ENCODE assay signal across 19 cellular contexts in the genomic region with DNA sequence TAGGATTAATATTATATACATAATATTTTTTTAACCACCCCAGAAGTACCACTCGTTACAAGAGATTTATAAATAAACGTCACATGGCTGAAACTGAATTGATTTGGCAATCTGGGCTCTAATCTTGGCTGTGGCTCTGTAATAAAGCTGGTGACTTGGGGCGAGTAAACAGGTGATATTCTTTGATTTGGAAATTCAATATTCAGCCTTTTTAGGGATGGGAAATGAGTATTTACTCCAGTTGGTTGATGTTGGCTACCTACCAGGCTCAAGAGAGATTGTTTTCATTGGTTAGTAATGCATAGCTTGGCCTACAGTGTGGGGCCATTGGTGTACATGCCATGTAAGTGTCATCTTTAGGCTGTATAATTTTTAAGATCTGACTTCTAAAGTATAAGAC.
DNase-seq lines count a peak whose midpoint lies in the region; ATAC-seq and TF ChIP-seq lines count a peak whose summit lies in the region.
"Had no signal": no experiment of that assay in that cellular context is flagged by ENCODE, and none has a peak within 500 bp of the region (broad histone marks: within the 10 kb centered on the region; RNA-seq: fewer than 3 reads in every experiment).

No MANE protein-coding gene starts in this region.

- ATAC-seq in stimulated activated memory B cell treated with anti-CD40 and anti-IgM and Interleukin-4, amounts not matched to agents 10 μg/mL and 1 μg/mL and 100 μg/mL, for 72 hours: no peak
- no peak for ATAC-seq in CD8-positive, alpha-beta T cell
- ATAC-seq: SK-N-SH treated with all-trans-retinoic acid at 6 μM for 48 hours had no signal

- BruUV-seq in OCI-LY7 (replicated peaks; lab: Mats Ljungman, UMichigan): no TSS peak

- H3K27me3 ChIP-seq in right atrium auricular region: no peaks in the 10 kb centered on the region
- no peaks in the 10 kb centered on the region for H3K27me3 ChIP-seq in CD8-positive, alpha-beta T cell (ENCODE audit: insufficient read depth, low read length)
- H3K27me3 ChIP-seq: MG63 had no signal

- H4K20me1 ChIP-seq in OCI-LY7 (ENCODE audit: insufficient read depth, low read length): no peaks in the 10 kb centered on the region

- H3K36me3 Mint-ChIP-seq in IgD-negative memory B cell: peaks cover 4% of the 10 kb centered on the region
- H3K36me3 Mint-ChIP-seq in stimulated activated memory B cell treated with anti-CD40 and anti-IgM and Interleukin-4, amounts not matched to agents 10 μg/mL and 1 μg/mL and 100 μg/mL, for 72 hours: peaks cover 25% of the 10 kb centered on the region
- peaks cover 94% of the 10 kb centered on the region for H3K36me3 Mint-ChIP-seq in CD8-positive, alpha-beta T cell

- no peak for DNase-seq in GM12865 (ENCODE audit: low read depth)
- no peak for DNase-seq in OCI-LY7 (ENCODE audit: low spot score)
- DNase-seq in right atrium auricular region (ENCODE audit: low spot score): no peak
- DNase-seq in CD8-positive, alpha-beta T cell: no peak
- DNase-seq in foreskin melanocyte: no peak
- DNase-seq: CD8-positive, alpha-beta memory T cell; DND-41; GF-D8; H9; MG63; NCI-H1105 treated with DMSO at 0.1 percent for 48 hours; NCI-H187; NCI-H446 treated with DMSO at 0.1 percent for 48 hours; NCI-H82; OCI-M1; SHP77 treated with DMSO at 0.1 percent for 48 hours had no signal

- H3K27ac ChIP-seq in OCI-LY7 (ENCODE audit: low read depth, low read length, poor library complexity, severe bottlenecking) (peak overlapping the region; percentile 97), right atrium auricular region (no peak overlapping the region)
- no peak overlapping the region for H3K27ac ChIP-seq in CD8-positive, alpha-beta T cell (ENCODE audit: low read depth, low read length)

- POLR2A ChIA-PET in OCI-LY7 (lab: Charles Lee): interaction anchor here (0.6 to 3.1 kb wide), 6 partner anchors 11 to 267 kb away, joined by 3 to 21 read pairs (median 3); no protein-coding TSS in a partner anchor
- POLR2A ChIA-PET in CD8-positive, alpha-beta T cell (lab: Charles Lee): interaction anchor here (0.5 to 1.2 kb wide), 2 partner anchors 215 to 1313 kb away, joined by 3 read pairs; no protein-coding TSS in a partner anchor

- H3K4me1 ChIP-seq in OCI-LY7 (ENCODE audit: insufficient read depth, low read length, poor library complexity, severe bottlenecking) (peaks cover 80% of the 10 kb centered on the region), right atrium auricular region (peaks cover 0 to 19% of the 10 kb centered on the region in 2 donors)
- H3K4me1 ChIP-seq in CD8-positive, alpha-beta T cell (ENCODE audit: insufficient read depth, low read length): no peaks in the 10 kb centered on the region

- H3K79me2 ChIP-seq in OCI-LY7 (ENCODE audit: insufficient read depth, low read depth, low read length): peaks cover 32% of the 10 kb centered on the region

- H3K4me3 Mint-ChIP-seq in IgD-negative memory B cell: no peak overlapping the region
- H3K4me3 Mint-ChIP-seq in stimulated activated memory B cell treated with anti-CD40 and anti-IgM and Interleukin-4, amounts not matched to agents 10 μg/mL and 1 μg/mL and 100 μg/mL, for 72 hours: no peak overlapping the region
- H3K4me3 Mint-ChIP-seq in CD8-positive, alpha-beta T cell: no peak overlapping the region
- H3K4me3 Mint-ChIP-seq: H9 had no signal

- H3K27me3 Mint-ChIP-seq in IgD-negative memory B cell: peaks cover 16% of the 10 kb centered on the region
- peaks cover 50% of the 10 kb centered on the region for H3K27me3 Mint-ChIP-seq in stimulated activated memory B cell treated with anti-CD40 and anti-IgM and Interleukin-4, amounts not matched to agents 10 μg/mL and 1 μg/mL and 100 μg/mL, for 72 hours
- no peaks in the 10 kb centered on the region for H3K27me3 Mint-ChIP-seq in CD8-positive, alpha-beta T cell (ENCODE audit: low read depth)

- no peak for TF ChIP-seq CTCF in GM12865 (IDR thresholded peaks at IDR 0.05; ENCODE audit: insufficient read depth, low read depth, low read length, missing control alignments)
- no peak for TF ChIP-seq CTCF in OCI-LY7 (conservative IDR thresholded peaks at IDR 0.05; ENCODE audit: low read length)
- TF ChIP-seq CTCF in right atrium auricular region (IDR thresholded peaks at IDR 0.05): no peak
- TF ChIP-seq CTCF in CD8-positive, alpha-beta T cell (IDR thresholded peaks at IDR 0.05): no peak

- peaks cover 7 to 17% (median 9%) of the 10 kb centered on the region in 3 donors for H3K4me1 Mint-ChIP-seq in IgD-negative memory B cell
- H3K4me1 Mint-ChIP-seq in stimulated activated memory B cell treated with anti-CD40 and anti-IgM and Interleukin-4, amounts not matched to agents 10 μg/mL and 1 μg/mL and 100 μg/mL, for 72 hours: peaks cover 38% of the 10 kb centered on the region
- H3K4me1 Mint-ChIP-seq in CD8-positive, alpha-beta T cell (ENCODE audit: low read depth): peaks cover 4% of the 10 kb centered on the region

- CTCF ChIA-PET in OCI-LY7 (lab: Charles Lee; ENCODE audit: unreplicated experiment): no interaction called here
- CTCF ChIA-PET in CD8-positive, alpha-beta T cell (lab: Charles Lee): no interaction called here

- H3K9me2 ChIP-seq in OCI-LY7 (ENCODE audit: insufficient read depth, low read length): no peaks in the 10 kb centered on the region

- H3K36me3 ChIP-seq in OCI-LY7 (ENCODE audit: insufficient read depth, low read length) (peaks cover 90% of the 10 kb centered on the region), right atrium auricular region (no peaks in the 10 kb centered on the region)
- peaks cover 71% of the 10 kb centered on the region for H3K36me3 ChIP-seq in CD8-positive, alpha-beta T cell (ENCODE audit: insufficient read depth, low read length)
- H3K36me3 ChIP-seq: MG63 had no signal

- peak overlapping the region; percentile 63 for H3K4me2 ChIP-seq in OCI-LY7 (ENCODE audit: low read length)

- H3K9me3 ChIP-seq in OCI-LY7 (ENCODE audit: low read length) (no peaks in the 10 kb centered on the region), right atrium auricular region (no peaks in the 10 kb centered on the region)
- H3K9me3 ChIP-seq in CD8-positive, alpha-beta T cell (ENCODE audit: low read length): no peaks in the 10 kb centered on the region
- H3K9me3 ChIP-seq: MG63 had no signal

- intact Hi-C loops in OCI-LY7 (cut with micrococcal nuclease; ENCODE audit: unreplicated experiment): loop anchor here (1.0 to 5.0 kb wide), 3 partner anchors 20 to 198 kb away; no protein-coding TSS in a partner anchor
- intact Hi-C loops in CD8-positive, alpha-beta T cell (cut with DNase I, micrococcal nuclease): loop anchor here in 1 of 2 experiments (1.0 kb wide), 1 partner anchor 10 kb away; no protein-coding TSS in a partner anchor

- H3K4me3 ChIP-seq in GM12865 (ENCODE audit: low read depth, low read length) (peak overlapping the region; percentile 16; the same call in 1 of the 2 replicates), OCI-LY7 (ENCODE audit: low read depth, low read length, poor library complexity, severe bottlenecking) (peak overlapping the region; percentile 47), right atrium auricular region (no peak overlapping the region)
- no peak overlapping the region for H3K4me3 ChIP-seq in CD8-positive, alpha-beta T cell (ENCODE audit: low read depth, low read length)
- H3K4me3 ChIP-seq: MG63 had no signal

- H3K9me3 Mint-ChIP-seq in IgD-negative memory B cell: no peaks in the 10 kb centered on the region
- H3K9me3 Mint-ChIP-seq in stimulated activated memory B cell treated with anti-CD40 and anti-IgM and Interleukin-4, amounts not matched to agents 10 μg/mL and 1 μg/mL and 100 μg/mL, for 72 hours: no peaks in the 10 kb centered on the region
- no peaks in the 10 kb centered on the region for H3K9me3 Mint-ChIP-seq in CD8-positive, alpha-beta T cell
- H3K9me3 Mint-ChIP-seq: CD8-positive, alpha-beta memory T cell; H9 had no signal

- H3K27ac Mint-ChIP-seq in IgD-negative memory B cell: peak overlapping the region in 2 of 3 donors; percentile 86 to 88
- H3K27ac Mint-ChIP-seq in stimulated activated memory B cell treated with anti-CD40 and anti-IgM and Interleukin-4, amounts not matched to agents 10 μg/mL and 1 μg/mL and 100 μg/mL, for 72 hours: peak overlapping the region; percentile 75
- H3K27ac Mint-ChIP-seq in CD8-positive, alpha-beta T cell: no peak overlapping the region

- no peak overlapping the region for H2AFZ ChIP-seq in OCI-LY7 (ENCODE audit: low read length)

Comparison
In these comparisons a context has a peak if more than half of its experiments do, and no peak if none do; other contexts are left out.
1. H3K4me3 ChIP-seq: peak in GM12865 (single experiment) and OCI-LY7 (single experiment); none in right atrium auricular region (0 of 2) and CD8-positive, alpha-beta T cell (single experiment).